In the genomic region with DNA sequence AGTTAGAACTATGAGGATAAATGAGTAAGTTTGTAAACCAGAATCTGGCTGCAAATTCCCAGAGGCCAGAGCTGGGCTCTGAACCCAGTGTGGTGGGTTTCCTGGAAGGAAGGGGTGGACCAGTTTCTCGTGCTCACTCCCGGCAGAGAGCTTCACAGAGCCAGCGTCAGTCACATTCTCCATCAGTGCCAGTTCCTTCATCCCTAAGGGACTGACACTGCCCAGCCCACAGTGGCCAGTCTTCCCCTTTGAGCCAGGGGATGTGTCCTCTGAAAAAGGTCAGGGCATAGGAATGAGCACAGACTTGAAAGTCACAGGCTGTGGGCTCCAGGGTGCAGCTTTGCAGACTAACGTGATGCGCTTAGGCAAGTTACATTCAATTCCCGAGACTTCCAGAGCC, we compare ENCODE assay signal across 25 cellular contexts.
DNase-seq lines count a peak whose midpoint lies in the region; ATAC-seq and TF ChIP-seq lines count a peak whose summit lies in the region.
"Had no signal": no experiment of that assay in that cellular context is flagged by ENCODE, and none has a peak within 500 bp of the region (broad histone marks: within the 10 kb centered on the region; RNA-seq: fewer than 3 reads in every experiment).

No MANE protein-coding gene starts in this region.

- no peak for TF ChIP-seq POLR2A in testis (IDR thresholded peaks at IDR 0.05)

- H3K14ac ChIP-seq in mesenchymal stem cell (ENCODE audit: low read length in 2 of 2): no peak overlapping the region

- H2BK12ac ChIP-seq in mesenchymal stem cell (ENCODE audit: low read length in 2 of 2): no peak overlapping the region

- no peaks in the 10 kb centered on the region for H3K9me3 ChIP-seq in BLaER1 treated with 17β-estradiol and CSF1 and Interleukin-3, amounts not matched to agents 10 nM and 100 nM (replicated peaks in 1 of 11)
- H3K9me3 ChIP-seq in adipocyte (ENCODE audit: control insufficient read depth, low read length): no peaks in the 10 kb centered on the region
- H3K9me3 ChIP-seq in mesenchymal stem cell (ENCODE audit: control insufficient read depth, low read length): no peaks in the 10 kb centered on the region
- no peaks in the 10 kb centered on the region for H3K9me3 ChIP-seq in testis
- H3K9me3 ChIP-seq: heart right ventricle, SJSA1 had no signal

- no peak overlapping the region for H2BK15ac ChIP-seq in mesenchymal stem cell (ENCODE audit: low read depth, poor library complexity, severe bottlenecking)

- peak overlapping the region; percentile 31 for H2AK5ac ChIP-seq in mesenchymal stem cell (ENCODE audit: low read length, severe bottlenecking)

- H3K4ac ChIP-seq in mesenchymal stem cell (ENCODE audit: low read depth in 1 of 2, low read length in 2 of 2): peak overlapping the region in 1 of 2 experiments; percentile 10

- H3K79me1 ChIP-seq in mesenchymal stem cell (replicated peaks; ENCODE audit: low read length, poor library complexity, severe bottlenecking): peaks cover 24% of the 10 kb centered on the region

- peaks cover 0 to 28% (median 0%) of the 10 kb centered on the region in 11 experiments; a peak in 9 of 22 replicates for H3K36me3 ChIP-seq in BLaER1 treated with 17β-estradiol and CSF1 and Interleukin-3, amounts not matched to agents 10 nM and 100 nM
- H3K36me3 ChIP-seq in adipocyte (ENCODE audit: control insufficient read depth, insufficient read depth, low read length, severe bottlenecking): peaks cover 4% of the 10 kb centered on the region
- peaks cover 16 to 62% of the 10 kb centered on the region in 2 experiments for H3K36me3 ChIP-seq in mesenchymal stem cell (ENCODE audit: control insufficient read depth in 1 of 2, insufficient read depth in 2 of 2, low read depth in 1 of 2, low read length in 2 of 2)
- H3K36me3 ChIP-seq in testis (ENCODE audit: low read depth, missing control alignments): no peaks in the 10 kb centered on the region
- H3K36me3 ChIP-seq: heart right ventricle, SJSA1 had no signal

- no peak overlapping the region for H3K27ac ChIP-seq in BLaER1 treated with 17β-estradiol and CSF1 and Interleukin-3, amounts not matched to agents 10 nM and 100 nM
- no peak overlapping the region for H3K27ac ChIP-seq in mesenchymal stem cell (ENCODE audit: low read length, poor library complexity, severe bottlenecking)
- H3K27ac ChIP-seq in testis: peak overlapping the region; percentile 74 to 83
- H3K27ac ChIP-seq: HL-60, parathyroid adenoma, SJSA1 had no signal

- peak overlapping the region; percentile 16 to 83 (median 70) for H3K4me2 ChIP-seq in BLaER1 treated with 17β-estradiol and CSF1 and Interleukin-3, amounts not matched to agents 10 nM and 100 nM
- H3K4me2 ChIP-seq in mesenchymal stem cell (ENCODE audit: low read length, poor library complexity, severe bottlenecking): no peak overlapping the region

- no peak for ATAC-seq in HG03280 (IDR thresholded peaks at IDR 0.05; ENCODE audit: unreplicated experiment)
- ATAC-seq: HepG2, T-helper 17 cell had no signal

- no peak overlapping the region for H3K4me3 ChIP-seq in BLaER1 treated with 17β-estradiol and CSF1 and Interleukin-3, amounts not matched to agents 10 nM and 100 nM
- H3K4me3 ChIP-seq in adipocyte (ENCODE audit: low read length) (no peak overlapping the region), mesenchymal stem cell (ENCODE audit: insufficient read depth in 1 of 2, low read depth in 1 of 2, low read length in 2 of 2) (no peak overlapping the region), testis (no peak overlapping the region)
- H3K4me3 ChIP-seq: heart right ventricle, SJSA1 had no signal

- H4K20me1 ChIP-seq in BLaER1 treated with 17β-estradiol and CSF1 and Interleukin-3, amounts not matched to agents 10 nM and 100 nM: peaks cover 0 to 3% (median 0%) of the 10 kb centered on the region in 11 experiments; a peak in 1 of 22 replicates

- no peaks in the 10 kb centered on the region for H3K27me3 ChIP-seq in BLaER1 treated with 17β-estradiol and CSF1 and Interleukin-3, amounts not matched to agents 10 nM and 100 nM
- H3K27me3 ChIP-seq in adipocyte (replicated peaks; ENCODE audit: control insufficient read depth, insufficient read depth, low read length) (no peaks in the 10 kb centered on the region), mesenchymal stem cell (ENCODE audit: control insufficient read depth in 1 of 2, insufficient read depth in 1 of 2, low read length in 2 of 2) (no peaks in the 10 kb centered on the region), testis (no peaks in the 10 kb centered on the region)
- H3K27me3 ChIP-seq: heart right ventricle, SJSA1 had no signal

- no peak overlapping the region for H4K8ac ChIP-seq in mesenchymal stem cell (ENCODE audit: low read length)

- intact Hi-C loops in testis (cut with DNase I; ENCODE audit: low total_unique reads): no loop called here

- TF ChIP-seq CTCF in testis (IDR thresholded peaks at IDR 0.05) (no peak), GM10266 (IDR thresholded peaks at IDR 0.05; ENCODE audit: control insufficient read depth, insufficient read depth, low read depth, missing control alignments) (no peak)

- 93% methylated on average over 4 of the region's 6 CpGs for WGBS in mesenchymal stem cell
- 57 to 69% methylated on average over 6 of the region's 6 CpGs for WGBS in testis, 2 donors

- DNase-seq in adipocyte (ENCODE audit: low read depth): no peak
- no peak for DNase-seq in mesenchymal stem cell
- DNase-seq in testis: no peak
- no peak for DNase-seq in DMS114 treated with DMSO at 0.1 percent for 48 hours (lab: John Stamatoyannopoulos, UW; ENCODE audit: unreplicated experiment)
- no peak for DNase-seq in T-helper 9 cell
- no peak for DNase-seq in GM10266 (ENCODE audit: extremely low spot score)
- DNase-seq: ACHN; activated CD4-positive, alpha-beta T cell treated with anti-CD3 and anti-CD28 coated beads, Interleukin-2, amount 10 ng/mL, durations not matched to agents 24 days and 14 days; activated naive CD4-positive, alpha-beta T cell treated with anti-CD3 and anti-CD28 coated beads for 36 hours; activated T-cell treated with anti-CD3 and anti-CD28 coated beads, Interleukin-2, amount 50 U/mL, for 48 hours; caudate nucleus; COR-L47; DND-41; heart right ventricle; left colon; NCI-H2029; NCI-H526 treated with DMSO at 0.1 percent for 48 hours; stimulated activated naive CD8-positive, alpha-beta T cell treated with anti-CD3 and anti-CD28 coated beads, Interleukin-15, amount 100 ng/mL, for 72 hours; T-helper 17 cell had no signal

- H3K4me1 ChIP-seq in BLaER1 treated with 17β-estradiol and CSF1 and Interleukin-3, amounts not matched to agents 10 nM and 100 nM: peaks cover 9 to 22% (median 15%) of the 10 kb centered on the region in 10 experiments
- H3K4me1 ChIP-seq in adipocyte (ENCODE audit: control insufficient read depth, insufficient read depth, low read length): peaks cover 46% of the 10 kb centered on the region
- peaks cover 20% of the 10 kb centered on the region for H3K4me1 ChIP-seq in mesenchymal stem cell (ENCODE audit: control insufficient read depth, insufficient read depth, low read depth, low read length)
- peaks cover 19% of the 10 kb centered on the region for H3K4me1 ChIP-seq in testis
- H3K4me1 ChIP-seq: parathyroid adenoma had no signal

- no peak overlapping the region for H3K18ac ChIP-seq in mesenchymal stem cell (ENCODE audit: low read depth in 1 of 2, low read length in 2 of 2)

- no peak overlapping the region for H3K23ac ChIP-seq in mesenchymal stem cell (ENCODE audit: low read length in 2 of 2)

- no peak overlapping the region for H2AFZ ChIP-seq in mesenchymal stem cell (ENCODE audit: low read depth, low read length)
- H2AFZ ChIP-seq: parathyroid adenoma had no signal

- no peak overlapping the region for H2BK120ac ChIP-seq in mesenchymal stem cell (ENCODE audit: low read depth, low read length)

- no peak overlapping the region for H2BK5ac ChIP-seq in mesenchymal stem cell (ENCODE audit: low read depth, low read length, poor library complexity, severe bottlenecking)

- no peak overlapping the region for H4K91ac ChIP-seq in mesenchymal stem cell (ENCODE audit: low read length)

- H3K9ac ChIP-seq in BLaER1 treated with 17β-estradiol and CSF1 and Interleukin-3, amounts not matched to agents 10 nM and 100 nM: no peak overlapping the region; a peak in 2 of 22 replicates
- peak overlapping the region; percentile 85 for H3K9ac ChIP-seq in adipocyte (ENCODE audit: low read length)
- no peak overlapping the region for H3K9ac ChIP-seq in mesenchymal stem cell (ENCODE audit: low read length)
- H3K9ac ChIP-seq: parathyroid adenoma had no signal

Comparison
In these comparisons a context has a peak if more than half of its experiments do, and no peak if none do; other contexts are left out.
1. H3K27ac ChIP-seq: peak in testis (2 of 2); none in BLaER1 treated with 17β-estradiol and CSF1 and Interleukin-3, amounts not matched to agents 10 nM and 100 nM (0 of 11) and mesenchymal stem cell (single experiment).